ENCODE assay signal across 1 cellular context in the genomic region with DNA sequence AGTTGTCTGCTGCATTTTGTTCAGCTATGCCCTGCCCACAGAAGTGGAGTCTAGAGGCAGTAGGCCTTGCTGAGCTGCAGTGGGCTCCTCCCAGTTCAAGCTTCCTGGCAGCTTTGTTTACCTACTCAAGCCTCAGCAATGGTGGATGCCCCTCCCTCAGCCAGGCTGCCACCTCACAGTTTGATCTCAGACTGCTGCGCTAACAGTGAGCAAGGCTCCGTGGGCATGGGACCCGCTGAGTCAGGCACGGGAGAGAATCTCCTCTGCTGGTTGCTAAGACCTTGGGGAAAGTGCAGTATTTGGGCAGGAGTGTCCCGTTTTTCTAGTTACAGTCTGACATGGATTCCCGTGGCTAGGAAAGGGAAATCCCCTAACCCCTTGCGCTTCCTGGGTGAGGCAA.
TF ChIP-seq lines count a peak whose summit lies in the region.

No MANE protein-coding gene starts in this region.

TF ChIP-seq in HepG2, 621 proteins besides CTCF, POLR2A, EP300 and RAD21:
- TF ChIP-seq ZNF883 (CRISPR knock-in tag; IDR thresholded peaks at IDR 0.05; ENCODE audit: not compliant biosample characterization): peak; percentile 42
- 0 out of 2 replicates have a peak, but pooled peaks have one; percentile 34 for TF ChIP-seq ZBTB4 (CRISPR knock-in tag; IDR thresholded peaks at IDR 0.05; ENCODE audit: borderline replicate concordance)
- peak; percentile 35; the same call in 1 of the 2 replicates for TF ChIP-seq HOXA3 (CRISPR knock-in tag; IDR thresholded peaks at IDR 0.05)
- TF ChIP-seq, protein P1, sequence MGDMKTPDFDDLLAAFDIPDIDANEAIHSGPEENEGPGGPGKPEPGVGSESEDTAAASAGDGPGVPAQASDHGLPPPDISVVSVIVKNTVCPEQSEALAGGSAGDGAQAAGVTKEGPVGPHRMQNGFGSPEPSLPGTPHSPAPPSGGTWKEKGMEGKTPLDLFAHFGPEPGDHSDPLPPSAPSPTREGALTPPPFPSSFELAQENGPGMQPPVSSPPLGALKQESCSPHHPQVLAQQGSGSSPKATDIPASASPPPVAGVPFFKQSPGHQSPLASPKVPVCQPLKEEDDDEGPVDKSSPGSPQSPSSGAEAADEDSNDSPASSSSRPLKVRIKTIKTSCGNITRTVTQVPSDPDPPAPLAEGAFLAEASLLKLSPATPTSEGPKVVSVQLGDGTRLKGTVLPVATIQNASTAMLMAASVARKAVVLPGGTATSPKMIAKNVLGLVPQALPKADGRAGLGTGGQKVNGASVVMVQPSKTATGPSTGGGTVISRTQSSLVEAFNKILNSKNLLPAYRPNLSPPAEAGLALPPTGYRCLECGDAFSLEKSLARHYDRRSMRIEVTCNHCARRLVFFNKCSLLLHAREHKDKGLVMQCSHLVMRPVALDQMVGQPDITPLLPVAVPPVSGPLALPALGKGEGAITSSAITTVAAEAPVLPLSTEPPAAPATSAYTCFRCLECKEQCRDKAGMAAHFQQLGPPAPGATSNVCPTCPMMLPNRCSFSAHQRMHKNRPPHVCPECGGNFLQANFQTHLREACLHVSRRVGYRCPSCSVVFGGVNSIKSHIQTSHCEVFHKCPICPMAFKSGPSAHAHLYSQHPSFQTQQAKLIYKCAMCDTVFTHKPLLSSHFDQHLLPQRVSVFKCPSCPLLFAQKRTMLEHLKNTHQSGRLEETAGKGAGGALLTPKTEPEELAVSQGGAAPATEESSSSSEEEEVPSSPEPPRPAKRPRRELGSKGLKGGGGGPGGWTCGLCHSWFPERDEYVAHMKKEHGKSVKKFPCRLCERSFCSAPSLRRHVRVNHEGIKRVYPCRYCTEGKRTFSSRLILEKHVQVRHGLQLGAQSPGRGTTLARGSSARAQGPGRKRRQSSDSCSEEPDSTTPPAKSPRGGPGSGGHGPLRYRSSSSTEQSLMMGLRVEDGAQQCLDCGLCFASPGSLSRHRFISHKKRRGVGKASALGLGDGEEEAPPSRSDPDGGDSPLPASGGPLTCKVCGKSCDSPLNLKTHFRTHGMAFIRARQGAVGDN (CRISPR knock-in tag; IDR thresholded peaks at IDR 0.05): peak; percentile 23; the same call in 1 of the 2 replicates
- TF ChIP-seq HIVEP1 (CRISPR knock-in tag; IDR thresholded peaks at IDR 0.05): 0 out of 2 replicates have a peak, but pooled peaks have one; percentile 29
